9 cellular contexts compared by ENCODE assay signal in genomic region chr16:87436225-87437172, GRCh38. TPM values are rescaled to one million over a fixed set of nuclear protein-coding genes. Genes with fewer than 3 reads are reported as not detected.
DNase-seq lines count a peak whose midpoint lies in the region; ATAC-seq, FAIRE-seq and TF ChIP-seq lines count a peak whose summit lies in the region.
"Had no signal": no experiment of that assay in that cellular context is flagged by ENCODE, and none has a peak within 500 bp of the region (broad histone marks: within the 10 kb centered on the region; RNA-seq: fewer than 3 reads in every experiment).

No MANE protein-coding gene starts in this region.

- peaks cover 5% of the 10 kb centered on the region for H4K20me1 ChIP-seq in keratinocyte (ENCODE audit: control insufficient read depth, extremely low read depth, insufficient read depth, low read length)

- H3K9me1 ChIP-seq in keratinocyte (ENCODE audit: control insufficient read depth, extremely low read depth, insufficient read depth, low read length), result peaks cover 4% of the 10 kb centered on the region

- H3K27ac ChIP-seq in HEK293 (ENCODE audit: extremely low read depth, low read depth, low read length), result no peak overlapping the region
- no peak overlapping the region for H3K27ac ChIP-seq in keratinocyte (ENCODE audit: control insufficient read depth, insufficient read depth, low read length)
- H3K27ac ChIP-seq: epithelial cell of prostate had no signal

- CTCF ChIA-PET in HEK293 (lab: Yijun Ruan, JAX), result interaction anchor here (0.7 kb wide), 1 partner anchor 12 kb away, joined by 3 read pairs; no protein-coding TSS in a partner anchor

- peaks cover 0 to 14% of the 10 kb centered on the region in 2 experiments; a peak in 2 of 3 replicates for H3K36me3 ChIP-seq in HEK293 (ENCODE audit: control insufficient read depth in 2 of 2, insufficient read depth in 1 of 2, low read length in 2 of 2)
- H3K36me3 ChIP-seq in keratinocyte (ENCODE audit: control insufficient read depth in 2 of 2, extremely low read depth in 1 of 2, insufficient read depth in 2 of 2, low read length in 2 of 2), result peaks cover 0 to 3% of the 10 kb centered on the region in 2 experiments

- H3K4me3 Mint-ChIP-seq in activated naive CD8-positive, alpha-beta T cell treated with anti-CD3 and anti-CD28 coated beads for 36 hours, result peak overlapping the region; percentile 23

- peak overlapping the region; percentile 73 for H3K27ac Mint-ChIP-seq in activated naive CD8-positive, alpha-beta T cell treated with anti-CD3 and anti-CD28 coated beads for 36 hours

- peaks cover 18% of the 10 kb centered on the region for H3K79me2 ChIP-seq in keratinocyte (ENCODE audit: control insufficient read depth, insufficient read depth, low read length)

- dilution Hi-C loops in keratinocyte (cut with MboI; ENCODE audit: extremely low pct_ligation_motif_present, low sequenced_read_pairs), result no loop called here

- no peaks in the 10 kb centered on the region for H3K36me3 Mint-ChIP-seq in activated naive CD8-positive, alpha-beta T cell treated with anti-CD3 and anti-CD28 coated beads for 36 hours

- H3K4me1 Mint-ChIP-seq in activated naive CD8-positive, alpha-beta T cell treated with anti-CD3 and anti-CD28 coated beads for 36 hours, result peaks cover 23% of the 10 kb centered on the region

- ATAC-seq in HG03520 (IDR thresholded peaks at IDR 0.05; ENCODE audit: unreplicated experiment), result no peak
- ATAC-seq in HG02938 (IDR thresholded peaks at IDR 0.05; ENCODE audit: unreplicated experiment), result no peak
- ATAC-seq in GM19463 (IDR thresholded peaks at IDR 0.05; ENCODE audit: unreplicated experiment), result no peak

- peak; percentile 53 for DNase-seq in activated naive CD8-positive, alpha-beta T cell treated with anti-CD3 and anti-CD28 coated beads for 36 hours
- DNase-seq in keratinocyte (ENCODE audit: low read depth, low spot score) (no peak), DMS53 (lab: John Stamatoyannopoulos, UW) (no peak)
- DNase-seq in stimulated activated CD4-positive, alpha-beta T cell treated with anti-CD3 and anti-CD28 coated beads, Interleukin-4, amount 100 ng/mL, for 48 hours (ENCODE audit: low read depth in 2 of 2), result peak; percentile 21 to 45

- no peak for TF ChIP-seq CTCF in HEK293 (tag by site-specific recombination; IDR thresholded peaks at IDR 0.05)
- TF ChIP-seq CTCF in keratinocyte (optimal IDR thresholded peaks at IDR 0.05 in 1 of 3, IDR thresholded peaks at IDR 0.05 in 1 of 3, conservative IDR thresholded peaks at IDR 0.05 in 1 of 3; ENCODE audit: extremely low read depth in 1 of 3, insufficient read depth in 2 of 3, low read length in 3 of 3), result no peak

- H3K4me1 ChIP-seq in HEK293 (ENCODE audit: control insufficient read depth, insufficient read depth, low read length) (peaks cover 3% of the 10 kb centered on the region; the same call in 1 of the 2 replicates), keratinocyte (ENCODE audit: control insufficient read depth, extremely low read depth, insufficient read depth, low read length) (peaks cover 26% of the 10 kb centered on the region)

- no peak for FAIRE-seq in keratinocyte (lab: Jason Lieb, UNC)

- no peaks in the 10 kb centered on the region for H3K9me3 Mint-ChIP-seq in activated naive CD8-positive, alpha-beta T cell treated with anti-CD3 and anti-CD28 coated beads for 36 hours

- H3K27me3 ChIP-seq in keratinocyte (ENCODE audit: control insufficient read depth, extremely low read depth, insufficient read depth, low read length), result no peaks in the 10 kb centered on the region

- H2AFZ ChIP-seq in keratinocyte (ENCODE audit: control insufficient read depth, low read length), result no peak overlapping the region

- no peak overlapping the region for H3K9ac ChIP-seq in keratinocyte (ENCODE audit: control insufficient read depth, extremely low read depth, insufficient read depth, low read length)

- H3K9me3 ChIP-seq in HEK293 (ENCODE audit: control insufficient read depth, insufficient read depth, low read depth, low read length) (no peaks in the 10 kb centered on the region), keratinocyte (ENCODE audit: control insufficient read depth, low read depth, low read length) (no peaks in the 10 kb centered on the region)

- H3K4me2 ChIP-seq in keratinocyte (ENCODE audit: control insufficient read depth, extremely low read depth, insufficient read depth, low read depth, low read length), result peak overlapping the region; percentile 29

- no peaks in the 10 kb centered on the region for H3K27me3 Mint-ChIP-seq in activated naive CD8-positive, alpha-beta T cell treated with anti-CD3 and anti-CD28 coated beads for 36 hours

- POLR2A ChIA-PET in HEK293 (lab: Yijun Ruan, JAX), result interaction anchor here (0.7 kb wide), 1 partner anchor 18 kb away, joined by 7 read pairs; no protein-coding TSS in a partner anchor

- H3K4me3 ChIP-seq in HEK293 (ENCODE audit: low read depth, low read length) (no peak overlapping the region), keratinocyte (ENCODE audit: control insufficient read depth in 2 of 3, extremely low read depth in 1 of 3, insufficient read depth in 2 of 3, low read depth in 1 of 3, low read length in 3 of 3) (no peak overlapping the region)

TF ChIP-seq in HEK293, 187 proteins besides CTCF, POLR2A, EP300 and RAD21:
- TF ChIP-seq PRDM1 (tag by site-specific recombination; IDR thresholded peaks at IDR 0.05) (0 out of 2 replicates have a peak, but pooled peaks have one; percentile 14), ZNF791 (tag by site-specific recombination; IDR thresholded peaks at IDR 0.05) (no peak)
TF ChIP-seq in HEK293: peak in this region for 1.

RNA-seq across cellular contexts. Expression of gene MAP1LC3B, which starts 44.4 kb away (rescaled TPM):
- total RNA-seq in activated naive CD8-positive, alpha-beta T cell treated with anti-CD3 and anti-CD28 coated beads for 36 hours, result 10 to 100 TPM; 55.6 to 57.0 TPM
- 43.6 to 50.3 TPM (median 46.3 TPM) in 3 replicates for polyA plus RNA-seq in keratinocyte
- 218 TPM for polyA plus RNA-seq in keratinocyte (2011; ENCODE audit: low read depth)
- 61.5 and 109 TPM in 2 replicates for polyA plus RNA-seq in keratinocyte (2011; cell fraction: cytosol; rRNA removed)
- polyA plus RNA-seq in keratinocyte (2011; cell fraction: nucleus; rRNA removed), result 39.9 and 43.2 TPM in 2 replicates
- polyA plus RNA-seq in keratinocyte (2012; ENCODE audit: low replicate concordance), result 71.2 and 175 TPM in 2 replicates
- 15.2 to 23.2 TPM (median 20.6 TPM) in 3 replicates for polyA minus RNA-seq in keratinocyte
- polyA minus RNA-seq in keratinocyte (2011; cell fraction: cytosol; rRNA and poly(A)+ RNA removed), result 37.2 TPM
- polyA minus RNA-seq in keratinocyte (2011; cell fraction: nucleus; rRNA and poly(A)+ RNA removed), result 12.5 and 26.0 TPM in 2 replicates

RNA-seq across cellular contexts. Expression of gene FBXO31, which starts 52.9 kb away (rescaled TPM):
- 10 to 100 TPM; 35.6 to 38.3 TPM for total RNA-seq in activated naive CD8-positive, alpha-beta T cell treated with anti-CD3 and anti-CD28 coated beads for 36 hours
- polyA plus RNA-seq in keratinocyte, result 12.9 to 22.3 TPM (median 17.0 TPM) in 3 replicates
- polyA plus RNA-seq in keratinocyte (2011; ENCODE audit: low read depth), result 20.8 TPM
- polyA plus RNA-seq in keratinocyte (2011; cell fraction: cytosol; rRNA removed), result 8.0 and 13.7 TPM in 2 replicates
- 35.0 and 40.8 TPM in 2 replicates for polyA plus RNA-seq in keratinocyte (2011; cell fraction: nucleus; rRNA removed)
- 14.9 and 18.8 TPM in 2 replicates for polyA plus RNA-seq in keratinocyte (2012; ENCODE audit: low replicate concordance)
- polyA minus RNA-seq in keratinocyte, result 27.3 to 33.0 TPM (median 30.5 TPM) in 3 replicates
- polyA minus RNA-seq in keratinocyte (2011; cell fraction: cytosol; rRNA and poly(A)+ RNA removed), result 20.0 TPM
- 25.2 and 38.7 TPM in 2 replicates for polyA minus RNA-seq in keratinocyte (2011; cell fraction: nucleus; rRNA and poly(A)+ RNA removed)

RNA-seq across cellular contexts. Expression of gene ZCCHC14, which starts 56.3 kb away (rescaled TPM):
- 1 to 10 TPM; 5.5 to 5.7 TPM for total RNA-seq in activated naive CD8-positive, alpha-beta T cell treated with anti-CD3 and anti-CD28 coated beads for 36 hours
- 2.8 to 3.9 TPM (median 3.6 TPM) in 3 replicates for polyA plus RNA-seq in keratinocyte
- 2.7 TPM for polyA plus RNA-seq in keratinocyte (2011; ENCODE audit: low read depth)
- polyA plus RNA-seq in keratinocyte (2011; cell fraction: cytosol; rRNA removed), result 3.0 and 3.5 TPM in 2 replicates
- polyA plus RNA-seq in keratinocyte (2011; cell fraction: nucleus; rRNA removed), result 16.7 and 17.6 TPM in 2 replicates
- polyA plus RNA-seq in keratinocyte (2012; ENCODE audit: low replicate concordance), result 6.0 and 7.4 TPM in 2 replicates
- 4.8 to 11.9 TPM (median 5.9 TPM) in 3 replicates for polyA minus RNA-seq in keratinocyte
- 8.2 TPM for polyA minus RNA-seq in keratinocyte (2011; cell fraction: cytosol; rRNA and poly(A)+ RNA removed)
- 10.7 and 15.2 TPM in 2 replicates for polyA minus RNA-seq in keratinocyte (2011; cell fraction: nucleus; rRNA and poly(A)+ RNA removed)

Comparison
In these comparisons a context has a peak if more than half of its experiments do, and no peak if none do; other contexts are left out.
1. DNase-seq: peak in activated naive CD8-positive, alpha-beta T cell treated with anti-CD3 and anti-CD28 coated beads for 36 hours (single experiment) and stimulated activated CD4-positive, alpha-beta T cell treated with anti-CD3 and anti-CD28 coated beads, Interleukin-4, amount 100 ng/mL, for 48 hours (2 of 2); none in keratinocyte (single experiment) and DMS53 (single experiment).